In genomic region chr17:50697663-50698272, GRCh38 we compare ENCODE assay signal across 16 cellular contexts. TPM values are rescaled to one million over a fixed set of nuclear protein-coding genes. Genes with fewer than 3 reads are reported as not detected.
DNase-seq lines count a peak whose midpoint lies in the region; ATAC-seq, FAIRE-seq and TF ChIP-seq lines count a peak whose summit lies in the region.
"Had no signal": no experiment of that assay in that cellular context is flagged by ENCODE, and none has a peak within 500 bp of the region (broad histone marks: within the 10 kb centered on the region; RNA-seq: fewer than 3 reads in every experiment).

No MANE protein-coding gene starts in this region.

- H3K79me2 ChIP-seq in mammary epithelial cell (ENCODE audit: insufficient read depth, low read length): peaks cover 44% of the 10 kb centered on the region

- H3K36me3 ChIP-seq in mammary epithelial cell (ENCODE audit: insufficient read depth, low read length) (peaks cover 34% of the 10 kb centered on the region), kidney (ENCODE audit: control insufficient read depth in 1 of 2, insufficient read depth in 2 of 2, low read length in 2 of 2) (peaks cover 23 to 30% of the 10 kb centered on the region in 2 donors)

- no peak overlapping the region for H3K4me3 Mint-ChIP-seq in MCF 10A (ENCODE audit: unreplicated experiment)
- H3K4me3 Mint-ChIP-seq in activated CD4-positive, alpha-beta memory T cell treated with anti-CD3 and anti-CD28 coated beads for 36 hours: no peak overlapping the region
- H3K4me3 Mint-ChIP-seq: mesothelial cell of epicardium had no signal

- no peak for FAIRE-seq in kidney (lab: Jason Lieb, UNC)

- in situ Hi-C loops in mammary epithelial cell (cut with MboI; ENCODE audit: low sequenced_read_pairs in 2 of 2): loop anchor here (10.0 kb wide), 3 partner anchors 63 to 213 kb away; partner anchors contain the start of genes SPATA20 (in 2 of the 2) and ABCC3 (in 1 of the 2)

- H3K27ac ChIP-seq in mammary epithelial cell (ENCODE audit: insufficient read depth, low read depth, low read length) (no peak overlapping the region), kidney (ENCODE audit: low read depth in 2 of 2, low read length in 2 of 2) (peak overlapping the region in 1 of 2 donors; percentile 28)
- H3K27ac ChIP-seq: colonic mucosa, tibial nerve had no signal

- POLR2A ChIA-PET in MCF 10A (lab: Yijun Ruan, JAX): interaction anchor here (0.7 to 3.4 kb wide), 4 partner anchors 10 to 67 kb away, joined by 3 to 11 read pairs (median 6); no protein-coding TSS in a partner anchor
- POLR2A ChIA-PET in activated CD4-positive, alpha-beta memory T cell treated with anti-CD3 and anti-CD28 coated beads for 36 hours (lab: Charles Lee): no interaction called here

- H3K36me3 Mint-ChIP-seq in MCF 10A (ENCODE audit: insufficient read depth, unreplicated experiment): peaks cover 67% of the 10 kb centered on the region
- peaks cover 46% of the 10 kb centered on the region for H3K36me3 Mint-ChIP-seq in activated CD4-positive, alpha-beta memory T cell treated with anti-CD3 and anti-CD28 coated beads for 36 hours

- peaks cover 8% of the 10 kb centered on the region for H3K4me1 ChIP-seq in mammary epithelial cell (ENCODE audit: insufficient read depth, low read length)
- H3K4me1 ChIP-seq in kidney (ENCODE audit: control insufficient read depth in 1 of 2, insufficient read depth in 1 of 2, low read depth in 1 of 2, low read length in 2 of 2): peaks cover 20 to 29% of the 10 kb centered on the region in 2 donors
- H3K4me1 ChIP-seq: colonic mucosa had no signal

- H3K4me3 ChIP-seq in mammary epithelial cell (replicated peaks in 1 of 3; ENCODE audit: insufficient read depth in 1 of 3, low read depth in 2 of 3, low read length in 3 of 3) (no peak overlapping the region), kidney (ENCODE audit: low read length in 2 of 2) (no peak overlapping the region)
- H3K4me3 ChIP-seq: colonic mucosa, tibial nerve had no signal

- dilution Hi-C loops in mammary epithelial cell (cut with HindIII; ENCODE audit: low sequenced_read_pairs): no loop called here

- H3K4me2 ChIP-seq in mammary epithelial cell (ENCODE audit: insufficient read depth, low read depth, low read length): no peak overlapping the region

- no peaks in the 10 kb centered on the region for H3K27me3 ChIP-seq in mammary epithelial cell (ENCODE audit: insufficient read depth, low read length)
- H3K27me3 ChIP-seq: colonic mucosa, tibial nerve had no signal

- no peak overlapping the region for H3K9ac ChIP-seq in mammary epithelial cell (ENCODE audit: insufficient read depth, low read length)
- no peak overlapping the region for H3K9ac ChIP-seq in kidney (ENCODE audit: low read length in 2 of 2)

- WGBS in mammary epithelial cell (ENCODE audit: low coverage, missing lambda C conversion rate): 21% methylated on average over 2 of the region's 3 CpGs

- CTCF ChIA-PET in MCF 10A (lab: Yijun Ruan, JAX) (interaction anchor here (0.7 to 11.2 kb wide), 8 partner anchors 11 to 999 kb away, joined by 3 to 248 read pairs (median 5); no protein-coding TSS in a partner anchor), mammary epithelial cell (lab: Charles Lee; ENCODE audit: low non-redundant PET) (no interaction called here)
- CTCF ChIA-PET in activated CD4-positive, alpha-beta memory T cell treated with anti-CD3 and anti-CD28 coated beads for 36 hours (lab: Charles Lee): interaction anchor here (1.5 to 4.8 kb wide), 2 partner anchors 10 to 68 kb away, joined by 5 to 45 read pairs; partner anchors contain the start of gene ANKRD40

- no peak for TF ChIP-seq CTCF in MCF 10A (IDR thresholded peaks at IDR 0.05; ENCODE audit: unreplicated experiment)
- TF ChIP-seq CTCF in mammary epithelial cell (conservative IDR thresholded peaks at IDR 0.05 in 1 of 2, IDR thresholded peaks at IDR 0.05 in 1 of 2; ENCODE audit: extremely low read depth in 1 of 2, insufficient read depth in 1 of 2, low read depth in 1 of 2, low read length in 2 of 2): peak in 1 of 2 donors; percentile 27
- peak; percentile 32 for TF ChIP-seq CTCF in kidney (IDR thresholded peaks at IDR 0.05; ENCODE audit: borderline replicate concordance, extremely low read depth, insufficient read depth)

- no peaks in the 10 kb centered on the region for H4K20me1 ChIP-seq in mammary epithelial cell (ENCODE audit: insufficient read depth, low read length)

- intact Hi-C loops in MCF 10A (cut with micrococcal nuclease) (no loop called here), mammary epithelial cell (cut with micrococcal nuclease) (no loop called here), kidney (cut with DNase I) (no loop called here)
- intact Hi-C loops in activated CD4-positive, alpha-beta memory T cell treated with anti-CD3 and anti-CD28 coated beads for 36 hours (cut with micrococcal nuclease): no loop called here

- H3K9me3 Mint-ChIP-seq in MCF 10A (ENCODE audit: unreplicated experiment): no peaks in the 10 kb centered on the region
- H3K9me3 Mint-ChIP-seq in activated CD4-positive, alpha-beta memory T cell treated with anti-CD3 and anti-CD28 coated beads for 36 hours: no peaks in the 10 kb centered on the region
- H3K9me3 Mint-ChIP-seq: mesothelial cell of epicardium had no signal

- H3K9me3 ChIP-seq in mammary epithelial cell (replicated peaks; ENCODE audit: insufficient read depth, low read length) (no peaks in the 10 kb centered on the region), kidney (ENCODE audit: control insufficient read depth in 1 of 2, low read length in 2 of 2) (no peaks in the 10 kb centered on the region)
- H3K9me3 ChIP-seq: colonic mucosa, tibial nerve had no signal

- peaks cover 28% of the 10 kb centered on the region for H3K4me1 Mint-ChIP-seq in MCF 10A (ENCODE audit: insufficient read depth, unreplicated experiment)
- H3K4me1 Mint-ChIP-seq in activated CD4-positive, alpha-beta memory T cell treated with anti-CD3 and anti-CD28 coated beads for 36 hours (ENCODE audit: low read depth): peaks cover 22% of the 10 kb centered on the region

- no peak for ATAC-seq in HG02623 (IDR thresholded peaks at IDR 0.05; ENCODE audit: unreplicated experiment)
- ATAC-seq in HG03108 (IDR thresholded peaks at IDR 0.05; ENCODE audit: unreplicated experiment): no peak

- BruUV-seq in MCF 10A (replicated peaks; lab: Mats Ljungman, UMichigan) (no TSS peak), mammary epithelial cell (replicated peaks; lab: Mats Ljungman, UMichigan) (no TSS peak)

- peak overlapping the region; percentile 91 for H3K27ac Mint-ChIP-seq in MCF 10A (ENCODE audit: low read depth, unreplicated experiment)
- H3K27ac Mint-ChIP-seq in activated CD4-positive, alpha-beta memory T cell treated with anti-CD3 and anti-CD28 coated beads for 36 hours: peak overlapping the region; percentile 38
- H3K27ac Mint-ChIP-seq: mesothelial cell of epicardium had no signal

- H2AFZ ChIP-seq in mammary epithelial cell (ENCODE audit: low read depth, low read length): no peak overlapping the region

- DNase-seq in MCF 10A (ENCODE audit: unreplicated experiment) (no peak), mammary epithelial cell (no peak), kidney (no peak), foreskin melanocyte (no peak)
- DNase-seq in activated CD4-positive, alpha-beta memory T cell treated with anti-CD3 and anti-CD28 coated beads for 36 hours: no peak
- DNase-seq in stimulated activated CD4-positive, alpha-beta T cell treated with anti-CD3 and anti-CD28 coated beads, Interleukin-2, amount 100 ng/mL, for 48 hours: no peak
- DNase-seq: amniotic stem cell, colonic mucosa, DMS79 treated with DMSO at 0.1 percent for 48 hours, KG1, NCI-H1694, NCI-H748 treated with DMSO at 0.1 percent for 48 hours had no signal

- H3K27me3 Mint-ChIP-seq in MCF 10A (ENCODE audit: insufficient read depth, unreplicated experiment): no peaks in the 10 kb centered on the region
- H3K27me3 Mint-ChIP-seq in activated CD4-positive, alpha-beta memory T cell treated with anti-CD3 and anti-CD28 coated beads for 36 hours: no peaks in the 10 kb centered on the region

RNA-seq across cellular contexts. Expression of gene ANKRD40, which starts 9.9 kb away (rescaled TPM):
- total RNA-seq in MCF 10A (2022): 42.2 and 46.4 TPM in 2 replicates
- 10 to 100 TPM; 36.3 to 38.5 TPM for total RNA-seq in mammary epithelial cell
- polyA plus RNA-seq in mammary epithelial cell: 28.3 TPM
- polyA minus RNA-seq in mammary epithelial cell: 30.4 TPM
- total RNA-seq in activated CD4-positive, alpha-beta memory T cell treated with anti-CD3 and anti-CD28 coated beads for 36 hours: 10 to 100 TPM; 27.4 to 27.8 TPM
- total RNA-seq in kidney: 37.6 TPM
- polyA plus RNA-seq in kidney (ENCODE audit: insufficient read depth, low read depth, low replicate concordance): 15.8 TPM

RNA-seq across cellular contexts. Expression of gene LUC7L3, which starts 21.6 kb away (rescaled TPM):
- total RNA-seq in MCF 10A (2022) (99.4 and 108 TPM in 2 replicates), mammary epithelial cell (10 to 100 TPM; 13.5 to 83.9 TPM), kidney (91.9 TPM)
- polyA plus RNA-seq in mammary epithelial cell (54.1 TPM), kidney (ENCODE audit: insufficient read depth, low read depth, low replicate concordance) (74.3 TPM)
- polyA minus RNA-seq in mammary epithelial cell: 21.9 TPM
- 100 to 1,000 TPM; 120 to 137 TPM for total RNA-seq in activated CD4-positive, alpha-beta memory T cell treated with anti-CD3 and anti-CD28 coated beads for 36 hours
